ENCODE assay signal across 1 cellular context in the genomic region with DNA sequence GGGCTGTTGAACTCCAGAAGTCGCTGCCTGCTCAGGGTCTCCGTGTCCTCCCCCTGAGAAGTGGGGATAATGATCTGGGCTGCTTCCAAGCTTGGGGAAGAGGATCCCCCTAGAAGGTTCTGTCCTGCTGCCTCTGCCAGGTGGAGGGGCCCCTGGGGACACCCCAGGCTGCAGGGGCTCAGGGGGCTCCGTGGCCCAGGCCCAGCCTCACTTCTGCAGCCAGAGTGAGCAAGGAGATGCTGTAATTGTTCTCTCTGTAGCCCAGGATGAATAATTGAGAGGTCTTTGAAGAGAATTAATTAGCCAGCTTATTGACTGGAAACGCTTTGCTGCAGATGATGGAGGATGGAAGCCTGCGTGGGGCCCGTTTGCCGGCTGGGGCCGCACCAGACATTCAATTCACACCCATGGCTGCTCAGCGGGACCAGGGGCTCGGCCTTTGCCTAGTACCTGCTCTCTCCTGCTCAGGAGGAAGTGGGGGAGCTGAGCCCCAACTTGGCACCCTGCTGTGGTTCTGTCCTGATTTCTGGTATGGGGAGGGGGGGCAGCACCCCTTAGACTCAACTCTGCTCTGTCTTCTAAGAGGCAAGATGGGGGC.
TF ChIP-seq lines count a peak whose summit lies in the region.

No MANE protein-coding gene starts in this region.

TF ChIP-seq in H1, 55 proteins besides CTCF, POLR2A, EP300 and RAD21:
- TF ChIP-seq SRF (IDR thresholded peaks at IDR 0.05; ENCODE audit: low read depth, low read length) (no peak), GABPA (IDR thresholded peaks at IDR 0.05; ENCODE audit: borderline replicate concordance, insufficient read depth, low read length) (no peak), KDM4A (IDR thresholded peaks at IDR 0.05; ENCODE audit: low read depth, low read length, severe bottlenecking) (no peak), KDM5A (IDR thresholded peaks at IDR 0.05; ENCODE audit: low read length) (no peak), BACH1 (IDR thresholded peaks at IDR 0.05; ENCODE audit: low read length) (no peak), ASH2L (IDR thresholded peaks at IDR 0.05; ENCODE audit: low read length) (no peak), SP1 (IDR thresholded peaks at IDR 0.05; ENCODE audit: low read depth, low read length) (no peak), MAFK (IDR thresholded peaks at IDR 0.05; ENCODE audit: low read depth, low read length) (no peak), TEAD4 (IDR thresholded peaks at IDR 0.05; ENCODE audit: low read depth, low read length) (no peak), CBX5 (IDR thresholded peaks at IDR 0.05; ENCODE audit: low read depth, low read length) (no peak)
- TF ChIP-seq, protein P1, sequence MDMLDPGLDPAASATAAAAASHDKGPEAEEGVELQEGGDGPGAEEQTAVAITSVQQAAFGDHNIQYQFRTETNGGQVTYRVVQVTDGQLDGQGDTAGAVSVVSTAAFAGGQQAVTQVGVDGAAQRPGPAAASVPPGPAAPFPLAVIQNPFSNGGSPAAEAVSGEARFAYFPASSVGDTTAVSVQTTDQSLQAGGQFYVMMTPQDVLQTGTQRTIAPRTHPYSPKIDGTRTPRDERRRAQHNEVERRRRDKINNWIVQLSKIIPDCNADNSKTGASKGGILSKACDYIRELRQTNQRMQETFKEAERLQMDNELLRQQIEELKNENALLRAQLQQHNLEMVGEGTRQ (IDR thresholded peaks at IDR 0.05; ENCODE audit: low read length) = no peak
